In genomic region chr1:16968372-16968771, GRCh38 we compare ENCODE assay signal across 15 cellular contexts. TPM values are rescaled to one million over a fixed set of nuclear protein-coding genes. Genes with fewer than 3 reads are reported as not detected.
DNase-seq lines count a peak whose midpoint lies in the region; ATAC-seq lines count a peak whose summit lies in the region.
"Had no signal": no experiment of that assay in that cellular context is flagged by ENCODE, and none has a peak within 500 bp of the region (broad histone marks: within the 10 kb centered on the region; RNA-seq: fewer than 3 reads in every experiment).

No MANE protein-coding gene starts in this region.

- H2BK12ac ChIP-seq in mesenchymal stem cell (ENCODE audit: low read length in 2 of 2): no peak overlapping the region

- H2BK15ac ChIP-seq in mesenchymal stem cell (ENCODE audit: low read depth, poor library complexity, severe bottlenecking): no peak overlapping the region

- peak overlapping the region; percentile 56 for H3K27ac Mint-ChIP-seq in activated naive CD8-positive, alpha-beta T cell treated with anti-CD3 and anti-CD28 coated beads, Interleukin-2, amount 10 ng/mL, durations not matched to agents 7 days and 5 days
- H3K27ac Mint-ChIP-seq in activated naive CD8-positive, alpha-beta T cell treated with anti-CD3 and anti-CD28 coated beads, Interleukin-2, amount 50 U/mL, for 24 hours: no peak overlapping the region
- peak overlapping the region; percentile 24 for H3K27ac Mint-ChIP-seq in T-helper 17 cell
- peak overlapping the region; percentile 32 for H3K27ac Mint-ChIP-seq in stimulated activated memory B cell treated with anti-CD40 and anti-IgM and Interleukin-4, amounts not matched to agents 10 μg/mL and 1 μg/mL and 100 μg/mL, for 72 hours
- H3K27ac Mint-ChIP-seq: CD4-positive, alpha-beta memory T cell had no signal

- H3K9ac ChIP-seq in mesenchymal stem cell (ENCODE audit: low read length): no peak overlapping the region
- H3K9ac ChIP-seq: BLaER1 had no signal

- H3K14ac ChIP-seq in mesenchymal stem cell (ENCODE audit: low read length in 2 of 2): no peak overlapping the region

- peak overlapping the region; percentile 46 for H2AK5ac ChIP-seq in mesenchymal stem cell (ENCODE audit: low read length, severe bottlenecking)

- WGBS in mesenchymal stem cell: 100% methylated on average over 2 of the region's 3 CpGs

- no peak for ATAC-seq in activated naive CD8-positive, alpha-beta T cell treated with anti-CD3 and anti-CD28 coated beads, Interleukin-2, amount 10 ng/mL, durations not matched to agents 7 days and 5 days (ENCODE audit: low read depth)
- no peak for ATAC-seq in activated naive CD8-positive, alpha-beta T cell treated with anti-CD3 and anti-CD28 coated beads, Interleukin-2, amount 50 U/mL, for 24 hours
- ATAC-seq in T-helper 17 cell (no peak), HG02588 (IDR thresholded peaks at IDR 0.05; ENCODE audit: unreplicated experiment) (no peak)
- ATAC-seq in stimulated activated memory B cell treated with anti-CD40 and anti-IgM and Interleukin-4, amounts not matched to agents 10 μg/mL and 1 μg/mL and 100 μg/mL, for 72 hours: no peak

- POLR2A ChIA-PET in activated naive CD8-positive, alpha-beta T cell treated with anti-CD3 and anti-CD28 coated beads, Interleukin-2, amount 10 ng/mL, durations not matched to agents 7 days and 5 days (lab: Charles Lee): no interaction called here

- no peaks in the 10 kb centered on the region for H3K79me1 ChIP-seq in mesenchymal stem cell (replicated peaks; ENCODE audit: low read length, poor library complexity, severe bottlenecking)

- H3K4me3 ChIP-seq in mesenchymal stem cell (ENCODE audit: insufficient read depth in 1 of 2, low read depth in 1 of 2, low read length in 2 of 2): no peak overlapping the region
- H3K4me3 ChIP-seq: BLaER1, HAP-1 had no signal

- no peak overlapping the region for H3K4me2 ChIP-seq in mesenchymal stem cell (ENCODE audit: low read length, poor library complexity, severe bottlenecking)
- H3K4me2 ChIP-seq: BLaER1 had no signal

- no peak overlapping the region for H2BK5ac ChIP-seq in mesenchymal stem cell (ENCODE audit: low read depth, low read length, poor library complexity, severe bottlenecking)

- H3K36me3 ChIP-seq in mesenchymal stem cell (ENCODE audit: control insufficient read depth in 1 of 2, insufficient read depth in 2 of 2, low read depth in 1 of 2, low read length in 2 of 2): peaks cover 48 to 74% of the 10 kb centered on the region in 2 experiments

- no peak overlapping the region for H2AFZ ChIP-seq in mesenchymal stem cell (ENCODE audit: low read depth, low read length)

- peaks cover 3% of the 10 kb centered on the region for H3K36me3 Mint-ChIP-seq in activated naive CD8-positive, alpha-beta T cell treated with anti-CD3 and anti-CD28 coated beads, Interleukin-2, amount 10 ng/mL, durations not matched to agents 7 days and 5 days
- H3K36me3 Mint-ChIP-seq in activated naive CD8-positive, alpha-beta T cell treated with anti-CD3 and anti-CD28 coated beads, Interleukin-2, amount 50 U/mL, for 24 hours (ENCODE audit: low read depth): peaks cover 2% of the 10 kb centered on the region
- H3K36me3 Mint-ChIP-seq in T-helper 17 cell (ENCODE audit: low read depth): no peaks in the 10 kb centered on the region
- peaks cover 32% of the 10 kb centered on the region for H3K36me3 Mint-ChIP-seq in stimulated activated memory B cell treated with anti-CD40 and anti-IgM and Interleukin-4, amounts not matched to agents 10 μg/mL and 1 μg/mL and 100 μg/mL, for 72 hours

- H3K18ac ChIP-seq in mesenchymal stem cell (ENCODE audit: low read depth in 1 of 2, low read length in 2 of 2): no peak overlapping the region

- no peak overlapping the region for H2BK120ac ChIP-seq in mesenchymal stem cell (ENCODE audit: low read depth, low read length)

- no peak overlapping the region for H3K4me3 Mint-ChIP-seq in activated naive CD8-positive, alpha-beta T cell treated with anti-CD3 and anti-CD28 coated beads, Interleukin-2, amount 10 ng/mL, durations not matched to agents 7 days and 5 days
- H3K4me3 Mint-ChIP-seq in activated naive CD8-positive, alpha-beta T cell treated with anti-CD3 and anti-CD28 coated beads, Interleukin-2, amount 50 U/mL, for 24 hours: no peak overlapping the region
- H3K4me3 Mint-ChIP-seq in T-helper 17 cell: no peak overlapping the region
- H3K4me3 Mint-ChIP-seq in stimulated activated memory B cell treated with anti-CD40 and anti-IgM and Interleukin-4, amounts not matched to agents 10 μg/mL and 1 μg/mL and 100 μg/mL, for 72 hours: no peak overlapping the region
- H3K4me3 Mint-ChIP-seq: CD14-positive monocyte; CD4-positive, alpha-beta memory T cell had no signal

- peaks cover 51% of the 10 kb centered on the region for H3K4me1 ChIP-seq in mesenchymal stem cell (ENCODE audit: control insufficient read depth, insufficient read depth, low read depth, low read length)
- H3K4me1 ChIP-seq: HAP-1 had no signal

- no peaks in the 10 kb centered on the region for H3K27me3 ChIP-seq in mesenchymal stem cell (ENCODE audit: control insufficient read depth in 1 of 2, insufficient read depth in 1 of 2, low read length in 2 of 2)
- H3K27me3 ChIP-seq: BLaER1 had no signal

- no peak overlapping the region for H3K4ac ChIP-seq in mesenchymal stem cell (ENCODE audit: low read depth in 1 of 2, low read length in 2 of 2)

- H4K8ac ChIP-seq in mesenchymal stem cell (ENCODE audit: low read length): no peak overlapping the region

- no peaks in the 10 kb centered on the region for H3K27me3 Mint-ChIP-seq in activated naive CD8-positive, alpha-beta T cell treated with anti-CD3 and anti-CD28 coated beads, Interleukin-2, amount 10 ng/mL, durations not matched to agents 7 days and 5 days
- H3K27me3 Mint-ChIP-seq in activated naive CD8-positive, alpha-beta T cell treated with anti-CD3 and anti-CD28 coated beads, Interleukin-2, amount 50 U/mL, for 24 hours: no peaks in the 10 kb centered on the region
- H3K27me3 Mint-ChIP-seq in T-helper 17 cell: no peaks in the 10 kb centered on the region
- H3K27me3 Mint-ChIP-seq in stimulated activated memory B cell treated with anti-CD40 and anti-IgM and Interleukin-4, amounts not matched to agents 10 μg/mL and 1 μg/mL and 100 μg/mL, for 72 hours: no peaks in the 10 kb centered on the region
- H3K27me3 Mint-ChIP-seq: CD4-positive, alpha-beta memory T cell had no signal

- no peak overlapping the region for H4K91ac ChIP-seq in mesenchymal stem cell (ENCODE audit: low read length)

- no peaks in the 10 kb centered on the region for H3K9me3 Mint-ChIP-seq in activated naive CD8-positive, alpha-beta T cell treated with anti-CD3 and anti-CD28 coated beads, Interleukin-2, amount 10 ng/mL, durations not matched to agents 7 days and 5 days
- H3K9me3 Mint-ChIP-seq in activated naive CD8-positive, alpha-beta T cell treated with anti-CD3 and anti-CD28 coated beads, Interleukin-2, amount 50 U/mL, for 24 hours: no peaks in the 10 kb centered on the region
- H3K9me3 Mint-ChIP-seq in stimulated activated memory B cell treated with anti-CD40 and anti-IgM and Interleukin-4, amounts not matched to agents 10 μg/mL and 1 μg/mL and 100 μg/mL, for 72 hours: no peaks in the 10 kb centered on the region
- H3K9me3 Mint-ChIP-seq: CD14-positive monocyte; CD4-positive, alpha-beta memory T cell had no signal

- DNase-seq in activated naive CD8-positive, alpha-beta T cell treated with anti-CD3 and anti-CD28 coated beads, Interleukin-2, amount 10 ng/mL, durations not matched to agents 7 days and 5 days: no peak
- no peak for DNase-seq in activated naive CD8-positive, alpha-beta T cell treated with anti-CD3 and anti-CD28 coated beads, Interleukin-2, amount 50 U/mL, for 24 hours
- DNase-seq in T-helper 17 cell (no peak), mesenchymal stem cell (no peak), NCI-H82 (lab: John Stamatoyannopoulos, UW) (no peak), NCI-H226 (no peak)
- DNase-seq: 8988T; CD4-positive, alpha-beta memory T cell; DMS79 treated with DMSO at 0.1 percent for 48 hours; GF-D8 had no signal

- no peak overlapping the region for H3K23ac ChIP-seq in mesenchymal stem cell (ENCODE audit: low read length in 2 of 2)

- no peaks in the 10 kb centered on the region for H3K4me1 Mint-ChIP-seq in activated naive CD8-positive, alpha-beta T cell treated with anti-CD3 and anti-CD28 coated beads, Interleukin-2, amount 10 ng/mL, durations not matched to agents 7 days and 5 days
- no peaks in the 10 kb centered on the region for H3K4me1 Mint-ChIP-seq in activated naive CD8-positive, alpha-beta T cell treated with anti-CD3 and anti-CD28 coated beads, Interleukin-2, amount 50 U/mL, for 24 hours
- H3K4me1 Mint-ChIP-seq in T-helper 17 cell: peaks cover 6% of the 10 kb centered on the region
- H3K4me1 Mint-ChIP-seq in stimulated activated memory B cell treated with anti-CD40 and anti-IgM and Interleukin-4, amounts not matched to agents 10 μg/mL and 1 μg/mL and 100 μg/mL, for 72 hours: peaks cover 7% of the 10 kb centered on the region
- H3K4me1 Mint-ChIP-seq: CD14-positive monocyte; CD4-positive, alpha-beta memory T cell had no signal

- H3K27ac ChIP-seq in mesenchymal stem cell (ENCODE audit: low read length, poor library complexity, severe bottlenecking): no peak overlapping the region
- H3K27ac ChIP-seq: BLaER1 had no signal

- H3K9me3 ChIP-seq in T-helper 17 cell (ENCODE audit: control insufficient read depth, low read length, poor library complexity, severe bottlenecking) (no peaks in the 10 kb centered on the region), mesenchymal stem cell (ENCODE audit: control insufficient read depth, low read length) (no peaks in the 10 kb centered on the region)
- H3K9me3 ChIP-seq: BLaER1, HAP-1 had no signal

RNA-seq across cellular contexts. Expression of gene MFAP2, which starts 12.0 kb away (rescaled TPM):
- total RNA-seq in activated naive CD8-positive, alpha-beta T cell treated with anti-CD3 and anti-CD28 coated beads, Interleukin-2, amount 10 ng/mL, durations not matched to agents 7 days and 5 days: not detected
- total RNA-seq in T-helper 17 cell: not detected
- polyA plus RNA-seq in mesenchymal stem cell (2013, experiment 1 of 2): 167 TPM
- polyA plus RNA-seq in mesenchymal stem cell (2013, experiment 2 of 2): 167 TPM
- total RNA-seq: CD4-positive, alpha-beta memory T cell had no signal
- polyA plus RNA-seq: CD14-positive monocyte; CD4-positive, alpha-beta memory T cell had no signal

RNA-seq across cellular contexts. Expression of gene ATP13A2, which starts 43.4 kb away (rescaled TPM):
- 10 to 100 TPM; 45.1 to 45.3 TPM for total RNA-seq in activated naive CD8-positive, alpha-beta T cell treated with anti-CD3 and anti-CD28 coated beads, Interleukin-2, amount 10 ng/mL, durations not matched to agents 7 days and 5 days
- 10 to 100 TPM; 44.4 TPM for total RNA-seq in T-helper 17 cell
- 27.8 TPM for polyA plus RNA-seq in mesenchymal stem cell (2013, experiment 1 of 2)
- polyA plus RNA-seq in mesenchymal stem cell (2013, experiment 2 of 2): 27.3 TPM

RNA-seq across cellular contexts. Expression of gene CROCC, which starts 46.6 kb away (rescaled TPM):
- 10 to 100 TPM; 63.0 to 69.8 TPM for total RNA-seq in activated naive CD8-positive, alpha-beta T cell treated with anti-CD3 and anti-CD28 coated beads, Interleukin-2, amount 10 ng/mL, durations not matched to agents 7 days and 5 days
- 10 to 100 TPM; 52.4 to 55.9 TPM for total RNA-seq in T-helper 17 cell
- polyA plus RNA-seq in mesenchymal stem cell (2013, experiment 1 of 2): 7.4 TPM
- 6.9 TPM for polyA plus RNA-seq in mesenchymal stem cell (2013, experiment 2 of 2)
